Comparison of ENCODE assay signal across 1 cellular context in genomic region chr19:51470966-51471365, GRCh38.
A peak's percentile ranks its signal among the peaks of the same experiment; 100 is the strongest.
TF ChIP-seq lines count a peak whose summit lies in the region.

No MANE protein-coding gene starts in this region.

TF ChIP-seq in K562, 482 proteins besides CTCF, POLR2A, EP300 and RAD21 (continued from another document and continues in another):
- TF ChIP-seq FOXP4 (CRISPR knock-in tag; IDR thresholded peaks at IDR 0.05; ENCODE audit: borderline replicate concordance) (no peak), ETV1 (tag; conservative IDR thresholded peaks at IDR 0.05; ENCODE audit: low read depth) (peak; percentile 23; the same call in 1 of the 2 replicates), CXXC5 (CRISPR knock-in tag; IDR thresholded peaks at IDR 0.05) (peak; percentile 28; the same call in 1 of the 2 replicates), ZNF699 (CRISPR knock-in tag; IDR thresholded peaks at IDR 0.05; ENCODE audit: insufficient replicate concordance) (no peak), ZNF165 (CRISPR knock-in tag; IDR thresholded peaks at IDR 0.05; ENCODE audit: borderline replicate concordance) (no peak), CBX3 (IDR thresholded peaks at IDR 0.05; ENCODE audit: borderline replicate concordance in 1 of 2, low read length in 2 of 2) (no peak), BCOR (IDR thresholded peaks at IDR 0.05) (peak; percentile 78), NFE2 (IDR thresholded peaks at IDR 0.05; ENCODE audit: low read depth) (no peak), GTF3C2 (IDR thresholded peaks at IDR 0.05; ENCODE audit: borderline replicate concordance, extremely low read depth, insufficient read length) (no peak), ZNF224 (CRISPR knock-in tag; IDR thresholded peaks at IDR 0.05) (no peak), PBX2 (CRISPR knock-in tag; IDR thresholded peaks at IDR 0.05; ENCODE audit: low read depth) (no peak), PBX2 (tag; conservative IDR thresholded peaks at IDR 0.05; ENCODE audit: low read depth) (peak; percentile 71), ZKSCAN1 (IDR thresholded peaks at IDR 0.05; ENCODE audit: low read depth, low read length) (no peak), ZNF518B (CRISPR knock-in tag; IDR thresholded peaks at IDR 0.05) (no peak), MEF2A (IDR thresholded peaks at IDR 0.05; ENCODE audit: control insufficient read depth, low read depth, low read length) (no peak), L3MBTL2 (IDR thresholded peaks at IDR 0.05) (peak; percentile 63), HBP1 (CRISPR knock-in tag; IDR thresholded peaks at IDR 0.05) (no peak), CHD7 (IDR thresholded peaks at IDR 0.05; ENCODE audit: low read depth, low read length) (no peak)
